In genomic region chr18:8744038-8744437, GRCh38 we compare ENCODE assay signal across 18 cellular contexts. TPM values are rescaled to one million over a fixed set of nuclear protein-coding genes. Genes with fewer than 3 reads are reported as not detected.
DNase-seq lines count a peak whose midpoint lies in the region; ATAC-seq, FAIRE-seq and TF ChIP-seq lines count a peak whose summit lies in the region.
"Had no signal": no experiment of that assay in that cellular context is flagged by ENCODE, and none has a peak within 500 bp of the region (broad histone marks: within the 10 kb centered on the region; RNA-seq: fewer than 3 reads in every experiment).

No MANE protein-coding gene starts in this region.

- POLR2A ChIA-PET in A549 (lab: Yijun Ruan, JAX), result no interaction called here

- ATAC-seq in A549, result no peak
- ATAC-seq in HG03196 (IDR thresholded peaks at IDR 0.05; ENCODE audit: unreplicated experiment), result no peak
- ATAC-seq: activated T-helper 17 cell treated with anti-CD3 and anti-CD28 coated beads, Interleukin-2, amount 50 U/mL, for 72 hours had no signal

- TF ChIP-seq EP300 in A549 (IDR thresholded peaks at IDR 0.05), result no peak

- no peaks in the 10 kb centered on the region for H3K9me3 ChIP-seq in A549
- H3K9me3 ChIP-seq in ascending aorta, result no peaks in the 10 kb centered on the region
- H3K9me3 ChIP-seq: stomach had no signal

- CTCF ChIA-PET in A549 (lab: Yijun Ruan, JAX), result interaction anchor here (1.2 to 1.9 kb wide), 3 partner anchors 9 to 238 kb away, joined by 4 to 5 read pairs (median 4); no protein-coding TSS in a partner anchor

- intact Hi-C loops in ascending aorta (cut with DNase I), result no loop called here

- H3K4me1 ChIP-seq in A549 (peaks cover 75% of the 10 kb centered on the region), ascending aorta (no peaks in the 10 kb centered on the region)
- H3K4me1 ChIP-seq: parathyroid adenoma had no signal

- FAIRE-seq in A549 (lab: Jason Lieb, UNC), result no peak

- TF ChIP-seq POLR2A in A549 (IDR thresholded peaks at IDR 0.05; ENCODE audit: low read length), result no peak

- no peaks in the 10 kb centered on the region for H3K36me3 ChIP-seq in ascending aorta
- H3K36me3 ChIP-seq: stomach had no signal

- no peak for TF ChIP-seq RAD21 in A549 (conservative IDR thresholded peaks at IDR 0.05 in 1 of 2, IDR thresholded peaks at IDR 0.05 in 1 of 2)

- 79% methylated on average over 7 of the region's 7 CpGs for WGBS in A549 (ENCODE audit: missing lambda C conversion rate)

- 0 out of 3 replicates have a peak overlapping the region, but pooled peaks have one; percentile 12 for H3K4me2 ChIP-seq in A549

- H3K27ac ChIP-seq in A549, result peak overlapping the region; percentile 23 to 63; a peak in 4 of 6 replicates
- no peak overlapping the region for H3K27ac ChIP-seq in coronary artery
- no peak overlapping the region for H3K27ac ChIP-seq in ascending aorta
- H3K27ac ChIP-seq: HL-60, parathyroid adenoma had no signal

- TF ChIP-seq CTCF in A549 (IDR thresholded peaks at IDR 0.05) (no peak), coronary artery (IDR thresholded peaks at IDR 0.05) (no peak), ascending aorta (IDR thresholded peaks at IDR 0.05) (no peak)

- H3K4me3 ChIP-seq in A549, result no peak overlapping the region
- no peak overlapping the region for H3K4me3 ChIP-seq in coronary artery
- no peak overlapping the region for H3K4me3 ChIP-seq in ascending aorta
- H3K4me3 ChIP-seq: stomach had no signal

- no peak for DNase-seq in A549 (ENCODE audit: low read depth in 1 of 2, low spot score in 1 of 2)
- peak; percentile 2 for DNase-seq in DMS 273 treated with DMSO at 0.1 percent for 48 hours (lab: John Stamatoyannopoulos, UW)
- DNase-seq in NCI-H524 (lab: John Stamatoyannopoulos, UW), result peak; percentile 38 to 70
- DNase-seq in coronary artery (ENCODE audit: low spot score), result peak; percentile 45
- DNase-seq in ecto neural progenitor cell (ENCODE audit: low spot score), result no peak
- no peak for DNase-seq in ascending aorta (ENCODE audit: low spot score in 2 of 2)
- no peak for DNase-seq in activated CD8-positive, alpha-beta memory T cell treated with anti-CD3 and anti-CD28 coated beads for 24 hours
- DNase-seq: activated B cell treated with CpG ODN at 0.5 μM for 24 hours; amniotic stem cell; caudate nucleus; effector CD4-positive, alpha-beta T cell; NCI-H1048; NCI-H226; stomach had no signal

- H3K27me3 ChIP-seq in ascending aorta, result no peaks in the 10 kb centered on the region
- H3K27me3 ChIP-seq: stomach had no signal

TF ChIP-seq in A549, 52 proteins besides CTCF, POLR2A, EP300 and RAD21:
- TF ChIP-seq KDM1A (IDR thresholded peaks at IDR 0.05; ENCODE audit: low read depth), result no peak
- TF ChIP-seq, protein P1, sequence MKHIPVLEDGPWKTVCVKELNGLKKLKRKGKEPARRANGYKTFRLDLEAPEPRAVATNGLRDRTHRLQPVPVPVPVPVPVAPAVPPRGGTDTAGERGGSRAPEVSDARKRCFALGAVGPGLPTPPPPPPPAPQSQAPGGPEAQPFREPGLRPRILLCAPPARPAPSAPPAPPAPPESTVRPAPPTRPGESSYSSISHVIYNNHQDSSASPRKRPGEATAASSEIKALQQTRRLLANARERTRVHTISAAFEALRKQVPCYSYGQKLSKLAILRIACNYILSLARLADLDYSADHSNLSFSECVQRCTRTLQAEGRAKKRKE (CRISPR knock-in tag; IDR thresholded peaks at IDR 0.05; ENCODE audit: low read depth), result no peak
- TF ChIP-seq JUNB (IDR thresholded peaks at IDR 0.05), result no peak
- no peak for TF ChIP-seq EHF (CRISPR knock-in tag; IDR thresholded peaks at IDR 0.05)
- no peak for TF ChIP-seq RFX5 (IDR thresholded peaks at IDR 0.05)
- TF ChIP-seq CHD4 (IDR thresholded peaks at IDR 0.05; ENCODE audit: borderline replicate concordance), result no peak
- no peak for TF ChIP-seq MAX (IDR thresholded peaks at IDR 0.05)
- TF ChIP-seq HES2 (IDR thresholded peaks at IDR 0.05), result no peak
- no peak for TF ChIP-seq ESRRA (IDR thresholded peaks at IDR 0.05; ENCODE audit: borderline replicate concordance, low read length)
- no peak for TF ChIP-seq NPAS2 (CRISPR knock-in tag; IDR thresholded peaks at IDR 0.05; ENCODE audit: borderline replicate concordance)
- TF ChIP-seq SREBF2 (IDR thresholded peaks at IDR 0.05), result no peak

RNA-seq across cellular contexts. Expression of gene MTCL1, which starts 38.7 kb away (rescaled TPM):
- polyA plus RNA-seq in A549 (2011; rRNA removed) (43.6 and 44.4 TPM in 2 replicates), A549 (2017; fragmentation: RNase III; extraction: RNeasy Plus Mini Kit Qiagen cat#74134 plus additional on column Dnase treatment) (48.6 to 56.0 TPM (median 49.6 TPM) in 3 replicates)
- polyA plus RNA-seq in A549 (2012; cell fraction: cytosol; rRNA removed), result 37.2 and 44.0 TPM in 2 replicates
- polyA plus RNA-seq in A549 (2012; cell fraction: nucleus; rRNA removed), result 153 and 157 TPM in 2 replicates
- 66.2 and 67.8 TPM in 2 replicates for polyA minus RNA-seq in A549 (2011; rRNA and poly(A)+ RNA removed)
- total RNA-seq in ascending aorta, result 105 TPM

Comparison
In these comparisons a context has a peak if more than half of its experiments do, and no peak if none do; other contexts are left out.
1. DNase-seq: peak in DMS 273 treated with DMSO at 0.1 percent for 48 hours (single experiment), NCI-H524 (2 of 2) and coronary artery (single experiment); none in A549 (0 of 2), ecto neural progenitor cell (single experiment), ascending aorta (0 of 2) and activated CD8-positive, alpha-beta memory T cell treated with anti-CD3 and anti-CD28 coated beads for 24 hours (single experiment).
2. H3K27ac ChIP-seq: peak in A549 (2 of 2); none in coronary artery (0 of 2) and ascending aorta (0 of 2).